8 cellular contexts compared by ENCODE assay signal in genomic region chr3:169744332-169745054, GRCh38. TPM values are rescaled to one million over a fixed set of nuclear protein-coding genes. Genes with fewer than 3 reads are reported as not detected.
DNase-seq lines count a peak whose midpoint lies in the region; ATAC-seq, FAIRE-seq and TF ChIP-seq lines count a peak whose summit lies in the region.

No MANE protein-coding gene starts in this region.

- no peak overlapping the region for H3K9ac ChIP-seq in HepG2 (ENCODE audit: insufficient read depth, low read depth, low read length)

- no peaks in the 10 kb centered on the region for H4K20me1 ChIP-seq in HepG2 (ENCODE audit: insufficient read depth, low read length)

- in situ Hi-C loops in HepG2 (cut with HindIII; ENCODE audit: extremely low pct_ligation_motif_present, low pct_unique_long_range_greater_than_20kb) = no loop called here

- TF ChIP-seq CTCF in VCaP (conservative IDR thresholded peaks at IDR 0.05) (peak; percentile 82), HepG2 (CRISPR knock-in tag; IDR thresholded peaks at IDR 0.05) (peak; percentile 40)

- no peak overlapping the region for H2AFZ ChIP-seq in HepG2 (ENCODE audit: low read length)

- POLR2A ChIA-PET in HepG2 (lab: Yijun Ruan, JAX) = no interaction called here

- no peaks in the 10 kb centered on the region for H3K4me1 ChIP-seq in HepG2 (ENCODE audit: insufficient read depth, low read length)

- H3K79me2 ChIP-seq in HepG2 (ENCODE audit: insufficient read depth, low read length) = no peaks in the 10 kb centered on the region

- H3K36me3 ChIP-seq in HepG2 (replicated peaks in 1 of 2; ENCODE audit: control insufficient read depth in 1 of 2, insufficient read depth in 2 of 2, low read length in 2 of 2) = no peaks in the 10 kb centered on the region

- TF ChIP-seq EP300 in HepG2 (IDR thresholded peaks at IDR 0.05; ENCODE audit: low read depth in 2 of 2, low read length in 2 of 2) (no peak), HepG2 (CRISPR knock-in tag; IDR thresholded peaks at IDR 0.05; ENCODE audit: borderline replicate concordance) (no peak)

- no peak for TF ChIP-seq POLR2A in HepG2 (IDR thresholded peaks at IDR 0.05; ENCODE audit: insufficient read depth in 1 of 2, low read depth in 2 of 2, low read length in 2 of 2)

- WGBS in HepG2 (ENCODE audit: low lambda C conversion rate) = 90% methylated on average over 1 of the region's 1 CpG

- H3K4me3 ChIP-seq in HepG2 (replicated peaks in 1 of 3; ENCODE audit: insufficient read depth in 1 of 3, low read depth in 2 of 3, low read length in 3 of 3) = no peak overlapping the region

- intact Hi-C loops in HepG2 (cut with micrococcal nuclease; ENCODE audit: unreplicated experiment) = loop anchor here (1.0 to 10.0 kb wide), 2 partner anchors 595 to 700 kb away; no protein-coding TSS in a partner anchor

- CTCF ChIA-PET in HepG2 (lab: Yijun Ruan, JAX; ENCODE audit: low intra/inter-chr PET ratio, low total read pairs) = interaction anchor here (1.2 kb wide), 1 partner anchor 595 kb away, joined by 5 read pairs; no protein-coding TSS in a partner anchor

- peaks cover 0 to 5% of the 10 kb centered on the region in 2 experiments; a peak in 2 of 5 replicates for H3K27me3 ChIP-seq in HepG2 (ENCODE audit: control insufficient read depth in 1 of 2, insufficient read depth in 2 of 2, low read length in 2 of 2)

- no peak overlapping the region for H3K27ac ChIP-seq in VCaP
- no peak overlapping the region for H3K27ac ChIP-seq in HepG2 (ENCODE audit: extremely low read length, insufficient read depth, low read length)

- H3K9me3 ChIP-seq in HepG2 (ENCODE audit: low read length) = no peaks in the 10 kb centered on the region

- FAIRE-seq in HepG2 (lab: Jason Lieb, UNC) = peak; percentile 36

- no TSS peak for BruUV-seq in HepG2 (replicated peaks; lab: Mats Ljungman, UMichigan)

- peak; percentile 13 for DNase-seq in COR-L47 (lab: John Stamatoyannopoulos, UW)
- peak; percentile 75 for DNase-seq in HT-29 (ENCODE audit: low spot score)
- no peak for DNase-seq in HepG2 (ENCODE audit: low spot score)
- DNase-seq in GOT3 (lab: John Stamatoyannopoulos, UW) = no peak
- DNase-seq in NCI-H2029 treated with DMSO at 0.1 percent for 48 hours (lab: John Stamatoyannopoulos, UW) = no peak

- ATAC-seq in HepG2 = no peak
- no peak for ATAC-seq in HG02571 (IDR thresholded peaks at IDR 0.05; ENCODE audit: unreplicated experiment)
- no peak for ATAC-seq in HG03108 (IDR thresholded peaks at IDR 0.05; ENCODE audit: unreplicated experiment)

- no peak for TF ChIP-seq RAD21 in HepG2 (CRISPR knock-in tag; IDR thresholded peaks at IDR 0.05)

- no peak overlapping the region for H3K4me2 ChIP-seq in HepG2 (ENCODE audit: low read depth, low read length)

TF ChIP-seq in HepG2, 621 proteins besides CTCF, POLR2A, EP300 and RAD21 (continues in another document):
- TF ChIP-seq ZNF34 (CRISPR knock-in tag; IDR thresholded peaks at IDR 0.05; ENCODE audit: borderline replicate concordance) (no peak), GABPB1 (CRISPR knock-in tag; IDR thresholded peaks at IDR 0.05) (no peak)

RNA-seq across cellular contexts. Expression of gene TERC, which starts 20.4 kb away (rescaled TPM):
- 748 and 829 TPM in 2 replicates for total RNA-seq in HT-29 (2014; rRNA removed; shearing (Covaris generic))
- 8.4 and 74.6 TPM in 2 replicates for total RNA-seq in HepG2 (2016; rRNA removed; fragmentation: Illumina TruSeq; extraction: Trizol)
- total RNA-seq in HepG2 (2016; cell fraction: cytosol; rRNA removed; fragmentation: Illumina TruSeq; extraction: Trizol; ENCODE audit: low read depth) = 1,250 and 1,324 TPM in 2 replicates
- total RNA-seq in HepG2 (2016; cell fraction: insoluble cytoplasmic fraction; rRNA removed; fragmentation: Illumina TruSeq; extraction: Trizol) = 7.8 and 74.2 TPM in 2 replicates
- total RNA-seq in HepG2 (2016; cell fraction: membrane; rRNA removed; fragmentation: Illumina TruSeq; extraction: Trizol) = 139 and 180 TPM in 2 replicates
- total RNA-seq in HepG2 (2016; cell fraction: nucleus; rRNA removed; fragmentation: Illumina TruSeq; extraction: Trizol) = 220 and 224 TPM in 2 replicates
- 1.3 and 2.9 TPM in 2 replicates for polyA plus RNA-seq in HepG2 (2011; rRNA removed)
- 0.36 and 3.5 TPM in 2 replicates for polyA plus RNA-seq in HepG2 (2011; cell fraction: cytosol; rRNA removed)
- polyA plus RNA-seq in HepG2 (2011; cell fraction: nucleus; rRNA removed) = 54.4 and 69.0 TPM in 2 replicates
- 0.50 TPM in 1 of 2 replicates, not detected in the other for polyA plus RNA-seq in HepG2 (2012)
- polyA plus RNA-seq in HepG2 (2016; cell fraction: cytosol; fragmentation: Illumina TruSeq; extraction: Trizol; ENCODE audit: low read depth) = 2.4 and 2.5 TPM in 2 replicates
- polyA plus RNA-seq in HepG2 (2016; cell fraction: insoluble cytoplasmic fraction; fragmentation: Illumina TruSeq; extraction: Trizol; ENCODE audit: low read depth) = not detected in 2 replicates
- polyA plus RNA-seq in HepG2 (2016; cell fraction: membrane; fragmentation: Illumina TruSeq; extraction: Trizol; ENCODE audit: low read depth) = not detected in 2 replicates
- polyA plus RNA-seq in HepG2 (2016; cell fraction: nucleus; fragmentation: Illumina TruSeq; extraction: Trizol; ENCODE audit: insufficient read depth, low read depth) = 1.3 TPM in 1 of 2 replicates, not detected in the other
- polyA minus RNA-seq in HepG2 (2011; rRNA and poly(A)+ RNA removed; ENCODE audit: low replicate concordance) = 114 and 221 TPM in 2 replicates
- 95.9 and 129 TPM in 2 replicates for polyA minus RNA-seq in HepG2 (2011; cell fraction: cytosol; rRNA and poly(A)+ RNA removed)
- polyA minus RNA-seq in HepG2 (2011; cell fraction: nucleus; rRNA and poly(A)+ RNA removed) = 257 and 332 TPM in 2 replicates

RNA-seq across cellular contexts. Expression of gene ACTRT3, which starts 24.9 kb away (rescaled TPM):
- total RNA-seq in HT-29 (2014; rRNA removed; shearing (Covaris generic)) = 3.3 and 3.4 TPM in 2 replicates
- 0.97 and 1.1 TPM in 2 replicates for total RNA-seq in HepG2 (2016; rRNA removed; fragmentation: Illumina TruSeq; extraction: Trizol)
- total RNA-seq in HepG2 (2016; cell fraction: cytosol; rRNA removed; fragmentation: Illumina TruSeq; extraction: Trizol; ENCODE audit: low read depth) = 0.18 TPM in 1 of 2 replicates, not detected in the other
- 1.0 and 1.5 TPM in 2 replicates for total RNA-seq in HepG2 (2016; cell fraction: insoluble cytoplasmic fraction; rRNA removed; fragmentation: Illumina TruSeq; extraction: Trizol)
- total RNA-seq in HepG2 (2016; cell fraction: membrane; rRNA removed; fragmentation: Illumina TruSeq; extraction: Trizol) = 0.80 and 0.90 TPM in 2 replicates
- total RNA-seq in HepG2 (2016; cell fraction: nucleus; rRNA removed; fragmentation: Illumina TruSeq; extraction: Trizol) = 0.88 and 1.0 TPM in 2 replicates
- polyA plus RNA-seq in HepG2 (2011; rRNA removed) = 0.42 and 0.47 TPM in 2 replicates
- 0.24 and 0.41 TPM in 2 replicates for polyA plus RNA-seq in HepG2 (2011; cell fraction: cytosol; rRNA removed)
- 0.32 and 0.35 TPM in 2 replicates for polyA plus RNA-seq in HepG2 (2011; cell fraction: nucleus; rRNA removed)
- 0.44 and 0.47 TPM in 2 replicates for polyA plus RNA-seq in HepG2 (2012)
- 0.10 and 0.23 TPM in 2 replicates for polyA plus RNA-seq in HepG2 (2016; cell fraction: cytosol; fragmentation: Illumina TruSeq; extraction: Trizol; ENCODE audit: low read depth)
- 1.4 and 1.7 TPM in 2 replicates for polyA plus RNA-seq in HepG2 (2016; cell fraction: insoluble cytoplasmic fraction; fragmentation: Illumina TruSeq; extraction: Trizol; ENCODE audit: low read depth)
- polyA plus RNA-seq in HepG2 (2016; cell fraction: membrane; fragmentation: Illumina TruSeq; extraction: Trizol; ENCODE audit: low read depth) = 0.24 and 0.34 TPM in 2 replicates
- polyA plus RNA-seq in HepG2 (2016; cell fraction: nucleus; fragmentation: Illumina TruSeq; extraction: Trizol; ENCODE audit: insufficient read depth, low read depth) = 0.53 and 0.83 TPM in 2 replicates
- polyA minus RNA-seq in HepG2 (2011; rRNA and poly(A)+ RNA removed; ENCODE audit: low replicate concordance) = 2.0 and 4.0 TPM in 2 replicates
- 0.40 TPM in 1 of 2 replicates, not detected in the other for polyA minus RNA-seq in HepG2 (2011; cell fraction: cytosol; rRNA and poly(A)+ RNA removed)
- 0.77 and 1.2 TPM in 2 replicates for polyA minus RNA-seq in HepG2 (2011; cell fraction: nucleus; rRNA and poly(A)+ RNA removed)

RNA-seq across cellular contexts. Expression of gene MYNN, which starts 28.7 kb away (rescaled TPM):
- 7.9 and 13.4 TPM in 2 replicates for total RNA-seq in HT-29 (2014; rRNA removed; shearing (Covaris generic))
- 17.6 and 23.7 TPM in 2 replicates for total RNA-seq in HepG2 (2016; rRNA removed; fragmentation: Illumina TruSeq; extraction: Trizol)
- 3.2 and 3.3 TPM in 2 replicates for total RNA-seq in HepG2 (2016; cell fraction: cytosol; rRNA removed; fragmentation: Illumina TruSeq; extraction: Trizol; ENCODE audit: low read depth)
- 15.9 and 24.4 TPM in 2 replicates for total RNA-seq in HepG2 (2016; cell fraction: insoluble cytoplasmic fraction; rRNA removed; fragmentation: Illumina TruSeq; extraction: Trizol)
- 7.9 and 9.4 TPM in 2 replicates for total RNA-seq in HepG2 (2016; cell fraction: membrane; rRNA removed; fragmentation: Illumina TruSeq; extraction: Trizol)
- 16.4 and 19.9 TPM in 2 replicates for total RNA-seq in HepG2 (2016; cell fraction: nucleus; rRNA removed; fragmentation: Illumina TruSeq; extraction: Trizol)
- polyA plus RNA-seq in HepG2 (2011; rRNA removed) = 8.7 and 10.4 TPM in 2 replicates
- 3.4 and 4.8 TPM in 2 replicates for polyA plus RNA-seq in HepG2 (2011; cell fraction: cytosol; rRNA removed)
- 7.6 and 7.8 TPM in 2 replicates for polyA plus RNA-seq in HepG2 (2011; cell fraction: nucleus; rRNA removed)
- 8.0 and 8.3 TPM in 2 replicates for polyA plus RNA-seq in HepG2 (2012)
- polyA plus RNA-seq in HepG2 (2016; cell fraction: cytosol; fragmentation: Illumina TruSeq; extraction: Trizol; ENCODE audit: low read depth) = 1.8 TPM in 2 replicates
- polyA plus RNA-seq in HepG2 (2016; cell fraction: insoluble cytoplasmic fraction; fragmentation: Illumina TruSeq; extraction: Trizol; ENCODE audit: low read depth) = 14.0 and 15.4 TPM in 2 replicates
- polyA plus RNA-seq in HepG2 (2016; cell fraction: membrane; fragmentation: Illumina TruSeq; extraction: Trizol; ENCODE audit: low read depth) = 3.1 and 3.5 TPM in 2 replicates
- 18.9 and 19.7 TPM in 2 replicates for polyA plus RNA-seq in HepG2 (2016; cell fraction: nucleus; fragmentation: Illumina TruSeq; extraction: Trizol; ENCODE audit: insufficient read depth, low read depth)
- 5.0 and 6.9 TPM in 2 replicates for polyA minus RNA-seq in HepG2 (2011; rRNA and poly(A)+ RNA removed; ENCODE audit: low replicate concordance)
- 10.0 and 11.1 TPM in 2 replicates for polyA minus RNA-seq in HepG2 (2011; cell fraction: cytosol; rRNA and poly(A)+ RNA removed)
- 38.5 and 43.5 TPM in 2 replicates for polyA minus RNA-seq in HepG2 (2011; cell fraction: nucleus; rRNA and poly(A)+ RNA removed)

Comparison
In these comparisons a context has a peak if more than half of its experiments do, and no peak if none do; other contexts are left out.
1. DNase-seq: peak in COR-L47 (single experiment) and HT-29 (single experiment); none in HepG2 (single experiment), GOT3 (single experiment) and NCI-H2029 treated with DMSO at 0.1 percent for 48 hours (single experiment).